12 cellular contexts compared by ENCODE assay signal in genomic region chr21:43176621-43177020, GRCh38. TPM values are rescaled to one million over a fixed set of nuclear protein-coding genes. Genes with fewer than 3 reads are reported as not detected.
DNase-seq lines count a peak whose midpoint lies in the region; ATAC-seq, FAIRE-seq and TF ChIP-seq lines count a peak whose summit lies in the region.
"Not testable (repeated sequence)": the region's sequence is repeated elsewhere in the genome, so short reads cannot be mapped to it uniquely, and the experiment has no call there.
"Had no signal": no experiment of that assay in that cellular context is flagged by ENCODE, and none has a peak within 500 bp of the region (broad histone marks: within the 10 kb centered on the region; RNA-seq: fewer than 3 reads in every experiment).

No MANE protein-coding gene starts in this region.

- not testable (repeated sequence) for DNase-seq in A549 (ENCODE audit: low read depth in 1 of 2, low spot score in 1 of 2); GM23338 (ENCODE audit: low spot score); central memory CD8-positive, alpha-beta T cell (ENCODE audit: low spot score in 2 of 2); keratinocyte (ENCODE audit: low read depth, low spot score); natural killer cell treated with Interleukin-12 subunit alpha and Interleukin-12 subunit beta and Interleukin-15 and Interleukin-18, amount 100 ng/mL, for 72 hours (ENCODE audit: low spot score)

- not testable (repeated sequence) for FAIRE-seq in A549 (lab: Jason Lieb, UNC)
- peak; percentile 94 for FAIRE-seq in keratinocyte (lab: Jason Lieb, UNC)

- not testable (repeated sequence) for H3F3A ChIP-seq in GM23338 (replicated peaks; ENCODE audit: low read depth)

- CTCF ChIA-PET in A549 (lab: Yijun Ruan, JAX): not testable (repeated sequence)

- H3K36me3 ChIP-seq in GM23338 (ENCODE audit: insufficient read depth); keratinocyte (ENCODE audit: control insufficient read depth in 2 of 2, extremely low read depth in 1 of 2, insufficient read depth in 2 of 2, low read length in 2 of 2): not testable (repeated sequence)

- dilution Hi-C loops in keratinocyte (cut with MboI; ENCODE audit: extremely low pct_ligation_motif_present, low sequenced_read_pairs): not testable (repeated sequence)

- POLR2A ChIA-PET in A549 (lab: Yijun Ruan, JAX): not testable (repeated sequence)

- H3K9me2 ChIP-seq in GM23338 (ENCODE audit: insufficient read depth): not testable (repeated sequence)

- not testable (repeated sequence) for H3K9me1 ChIP-seq in keratinocyte (ENCODE audit: control insufficient read depth, extremely low read depth, insufficient read depth, low read length)

- not testable (repeated sequence) for H2AFZ ChIP-seq in GM23338; keratinocyte (ENCODE audit: control insufficient read depth, low read length)

- not testable (repeated sequence) for TF ChIP-seq POLR2A in A549 (IDR thresholded peaks at IDR 0.05; ENCODE audit: low read length)

- not testable (repeated sequence) for H3K4me1 Mint-ChIP-seq in GM23338; central memory CD8-positive, alpha-beta T cell; natural killer cell treated with Interleukin-12 subunit alpha and Interleukin-12 subunit beta and Interleukin-15 and Interleukin-18, amount 100 ng/mL, for 72 hours (ENCODE audit: low read depth in 2 of 2)

- no CpG with 5 or more reads among the region's 16 CpGs for WGBS in A549 (ENCODE audit: missing lambda C conversion rate)

- TF ChIP-seq RAD21 in A549 (conservative IDR thresholded peaks at IDR 0.05 in 1 of 2, IDR thresholded peaks at IDR 0.05 in 1 of 2): not testable (repeated sequence)

- not testable (repeated sequence) for TF ChIP-seq CTCF in A549 (IDR thresholded peaks at IDR 0.05); GM23338 (conservative IDR thresholded peaks at IDR 0.05; ENCODE audit: low read depth in 2 of 2); keratinocyte (optimal IDR thresholded peaks at IDR 0.05 in 1 of 3, IDR thresholded peaks at IDR 0.05 in 1 of 3, conservative IDR thresholded peaks at IDR 0.05 in 1 of 3; ENCODE audit: extremely low read depth in 1 of 3, insufficient read depth in 2 of 3, low read length in 3 of 3)

- H3K27me3 Mint-ChIP-seq in GM23338 (ENCODE audit: insufficient read depth, low read depth, poor library complexity); central memory CD8-positive, alpha-beta T cell; natural killer cell treated with Interleukin-12 subunit alpha and Interleukin-12 subunit beta and Interleukin-15 and Interleukin-18, amount 100 ng/mL, for 72 hours: not testable (repeated sequence)

- H3K4me3 Mint-ChIP-seq in GM23338; central memory CD8-positive, alpha-beta T cell; natural killer cell treated with Interleukin-12 subunit alpha and Interleukin-12 subunit beta and Interleukin-15 and Interleukin-18, amount 100 ng/mL, for 72 hours: not testable (repeated sequence)

- ATAC-seq in A549 (peak; percentile 62 to 81), GM18867 (IDR thresholded peaks at IDR 0.05; ENCODE audit: unreplicated experiment) (peak; percentile 55), GM23338 (peak; percentile 60), HG03460 (IDR thresholded peaks at IDR 0.05; ENCODE audit: unreplicated experiment) (peak; percentile 37)
- ATAC-seq in activated CD4-positive, CD25-positive, alpha-beta regulatory T cell treated with anti-CD3 and anti-CD28 coated beads, Interleukin-2, amount 50 U/mL, for 24 hours: peak; percentile 71 to 82
- ATAC-seq in central memory CD8-positive, alpha-beta T cell (replicated peaks; ENCODE audit: extremely low read depth, poor library complexity, severe bottlenecking): peak; percentile 54
- peak; percentile 81 to 84 for ATAC-seq in natural killer cell treated with Interleukin-12 subunit alpha and Interleukin-12 subunit beta and Interleukin-15 and Interleukin-18, amount 100 ng/mL, for 72 hours

- H3K4me3 ChIP-seq in A549; GM23338; keratinocyte (ENCODE audit: control insufficient read depth in 2 of 3, extremely low read depth in 1 of 3, insufficient read depth in 2 of 3, low read depth in 1 of 3, low read length in 3 of 3): not testable (repeated sequence)

- H3K79me2 ChIP-seq in GM23338 (replicated peaks; ENCODE audit: insufficient read depth); keratinocyte (ENCODE audit: control insufficient read depth, insufficient read depth, low read length): not testable (repeated sequence)

- not testable (repeated sequence) for H3K36me3 Mint-ChIP-seq in GM23338 (ENCODE audit: low read depth); central memory CD8-positive, alpha-beta T cell (ENCODE audit: insufficient read depth); natural killer cell treated with Interleukin-12 subunit alpha and Interleukin-12 subunit beta and Interleukin-15 and Interleukin-18, amount 100 ng/mL, for 72 hours

- not testable (repeated sequence) for H3K4me2 ChIP-seq in A549; GM23338; keratinocyte (ENCODE audit: control insufficient read depth, extremely low read depth, insufficient read depth, low read depth, low read length)

- not testable (repeated sequence) for H4K20me1 ChIP-seq in GM23338 (replicated peaks; ENCODE audit: insufficient read depth); keratinocyte (ENCODE audit: control insufficient read depth, extremely low read depth, insufficient read depth, low read length)

- H3K4me1 ChIP-seq in A549; GM23338 (ENCODE audit: insufficient read depth); keratinocyte (ENCODE audit: control insufficient read depth, extremely low read depth, insufficient read depth, low read length): not testable (repeated sequence)

- not testable (repeated sequence) for H3K9ac ChIP-seq in keratinocyte (ENCODE audit: control insufficient read depth, extremely low read depth, insufficient read depth, low read length)

- TF ChIP-seq EP300 in A549 (IDR thresholded peaks at IDR 0.05): not testable (repeated sequence)

- H3K9me3 ChIP-seq in A549; keratinocyte (ENCODE audit: control insufficient read depth, low read depth, low read length): not testable (repeated sequence)

- H3K27ac ChIP-seq in A549; GM23338 (ENCODE audit: low read depth); keratinocyte (ENCODE audit: control insufficient read depth, insufficient read depth, low read length): not testable (repeated sequence)

- H3K27ac Mint-ChIP-seq in GM23338; central memory CD8-positive, alpha-beta T cell (ENCODE audit: low read depth); natural killer cell treated with Interleukin-12 subunit alpha and Interleukin-12 subunit beta and Interleukin-15 and Interleukin-18, amount 100 ng/mL, for 72 hours: not testable (repeated sequence)

- not testable (repeated sequence) for H3K9me3 Mint-ChIP-seq in GM23338; central memory CD8-positive, alpha-beta T cell; natural killer cell treated with Interleukin-12 subunit alpha and Interleukin-12 subunit beta and Interleukin-15 and Interleukin-18, amount 100 ng/mL, for 72 hours

- H3K27me3 ChIP-seq in GM23338 (ENCODE audit: insufficient read depth); keratinocyte (ENCODE audit: control insufficient read depth, extremely low read depth, insufficient read depth, low read length): not testable (repeated sequence)

RNA-seq across cellular contexts. Expression of gene CRYAA, which starts 7.8 kb away (rescaled TPM):
- not detected in 2 replicates for polyA plus RNA-seq in A549 (2011; rRNA removed)
- 0.05 TPM in 1 of 2 replicates, not detected in the other for polyA plus RNA-seq in A549 (2012; cell fraction: cytosol; rRNA removed)
- not detected in 2 replicates for polyA plus RNA-seq in A549 (2012; cell fraction: nucleus; rRNA removed)
- polyA plus RNA-seq in A549 (2017; fragmentation: RNase III; extraction: RNeasy Plus Mini Kit Qiagen cat#74134 plus additional on column Dnase treatment): not detected in 3 replicates
- not detected in 2 replicates for polyA minus RNA-seq in A549 (2011; rRNA and poly(A)+ RNA removed)
- not detected in 2 replicates for total RNA-seq in GM23338 (2014; rRNA removed; shearing (Covaris generic))
- not detected in 2 replicates for polyA plus RNA-seq in GM23338 (2016; fragmentation: Nextera tagmentation; extraction: Ambion mirVana)
- not detected in 3 replicates for polyA plus RNA-seq in keratinocyte
- polyA plus RNA-seq in keratinocyte (2011; ENCODE audit: low read depth): not detected
- not detected in 2 replicates for polyA plus RNA-seq in keratinocyte (2011; cell fraction: cytosol; rRNA removed)
- polyA plus RNA-seq in keratinocyte (2011; cell fraction: nucleus; rRNA removed): not detected in 2 replicates
- not detected in 2 replicates for polyA plus RNA-seq in keratinocyte (2012; ENCODE audit: low replicate concordance)
- not detected in 3 replicates for polyA minus RNA-seq in keratinocyte
- polyA minus RNA-seq in keratinocyte (2011; cell fraction: cytosol; rRNA and poly(A)+ RNA removed): not detected
- not detected in 2 replicates for polyA minus RNA-seq in keratinocyte (2011; cell fraction: nucleus; rRNA and poly(A)+ RNA removed)
- not detected for total RNA-seq in natural killer cell treated with Interleukin-12 subunit alpha and Interleukin-12 subunit beta and Interleukin-15 and Interleukin-18, amount 100 ng/mL, for 72 hours
- total RNA-seq: cerebellum, foreskin keratinocyte, mammary epithelial cell, osteoblast had no signal
- polyA plus RNA-seq: foreskin keratinocyte, mammary epithelial cell had no signal
